Comparison of ENCODE assay signal across 28 cellular contexts in the genomic region with DNA sequence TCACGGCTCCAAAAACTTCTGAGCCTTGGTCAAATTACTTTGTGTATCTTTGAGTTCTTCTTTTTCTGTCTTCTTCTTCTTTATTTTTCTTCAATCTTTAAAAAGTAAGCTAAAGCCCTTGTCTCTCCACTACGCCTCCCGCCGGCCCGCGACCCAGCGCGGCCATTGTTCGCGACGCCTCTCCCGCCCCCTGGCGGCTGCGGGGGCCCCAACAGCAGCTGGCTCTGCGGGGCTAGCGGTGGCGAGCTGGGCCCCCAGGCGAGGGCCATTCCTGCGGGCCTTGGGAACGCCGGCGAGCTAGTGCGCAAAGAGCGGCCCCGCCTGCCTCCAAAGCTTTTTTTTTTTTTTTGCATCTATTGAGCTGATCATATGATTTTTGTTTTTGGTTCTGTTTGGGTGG.
"Had no signal": no experiment of that assay in that cellular context is flagged by ENCODE, and none has a peak within 500 bp of the region (broad histone marks: within the 10 kb centered on the region; RNA-seq: fewer than 3 reads in every experiment).

No MANE protein-coding gene starts in this region.

- H3K4me1 ChIP-seq: esophagus muscularis mucosa, foreskin keratinocyte, gastrocnemius medialis, heart left ventricle had no signal

- H3K27me3 ChIP-seq: brain microvascular endothelial cell, esophagus muscularis mucosa, foreskin keratinocyte, gastrocnemius medialis, heart left ventricle had no signal

- H3K36me3 ChIP-seq: brain microvascular endothelial cell, esophagus muscularis mucosa, gastrocnemius medialis, heart left ventricle had no signal

- H3K4me3 ChIP-seq: esophagus muscularis mucosa, gastrocnemius medialis, heart left ventricle had no signal

- H3K27ac ChIP-seq: brain microvascular endothelial cell, esophagus muscularis mucosa, foreskin keratinocyte, gastrocnemius medialis, heart left ventricle had no signal

- FAIRE-seq: astrocyte, bronchial epithelial cell had no signal

- DNase-seq: activated CD4-positive, alpha-beta T cell treated with anti-CD3 and anti-CD28 coated beads for 48 hours; activated CD4-positive, alpha-beta T cell treated with anti-CD3 and anti-CD28 coated beads, Interleukin-2, amount 50 U/mL, for 1 hour; activated CD4-positive, alpha-beta T cell treated with anti-CD3 and anti-CD28 coated beads, Interleukin-2, amount 50 U/mL, for 48 hours; activated CD8-positive, alpha-beta memory T cell treated with anti-CD3 and anti-CD28 coated beads for 24 hours; activated CD8-positive, alpha-beta T cell treated with anti-CD3 and anti-CD28 coated beads for 36 hours; activated effector memory CD4-positive, alpha-beta T cell treated with Interleukin-2 at 50 U/mL for 16 hours; activated naive CD4-positive, alpha-beta T cell; activated naive CD4-positive, alpha-beta T cell treated with anti-CD3 and anti-CD28 coated beads, Interleukin-2, amount 10 ng/mL, durations not matched to agents 7 days and 5 days; activated T-cell treated with anti-CD3 and anti-CD28 coated beads, Interleukin-2, amount 50 U/mL, for 4 hours; amniotic stem cell; anterior cingulate cortex; brain microvascular endothelial cell; cortex of kidney; dermis blood vessel endothelial cell; effector CD4-positive, alpha-beta T cell; effector memory CD8-positive, alpha-beta T cell; erythroblast; foreskin keratinocyte; gastrocnemius medialis; glutamatergic neuron; heart left ventricle; T-helper 2 cell had no signal

- H3K9me3 ChIP-seq: esophagus muscularis mucosa, gastrocnemius medialis, heart left ventricle had no signal

- ATAC-seq: activated CD4-positive, CD25-positive, alpha-beta regulatory T cell treated with anti-CD3 and anti-CD28 coated beads, Interleukin-2, amount 50 U/mL, for 24 hours; activated CD8-positive, alpha-beta T cell treated with anti-CD3 and anti-CD28 coated beads for 36 hours; activated T-cell treated with anti-CD3 and anti-CD28 coated beads, Interleukin-2, amount 50 U/mL, for 4 hours; activated T-helper 17 cell treated with anti-CD3 and anti-CD28 coated beads, Interleukin-2, amount 50 U/mL, for 72 hours; effector memory CD8-positive, alpha-beta T cell; foreskin keratinocyte; gastrocnemius medialis; heart left ventricle; WTC11 had no signal
